ENCODE assay signal across 20 cellular contexts in genomic region chr3:194994551-194994981, GRCh38.
"Had no signal": no experiment of that assay in that cellular context is flagged by ENCODE, and none has a peak within 500 bp of the region (broad histone marks: within the 10 kb centered on the region; RNA-seq: fewer than 3 reads in every experiment).

No MANE protein-coding gene starts in this region.

- H3K4me3 ChIP-seq: ascending aorta, gastroesophageal sphincter, neural progenitor cell, pancreas, thoracic aorta, upper lobe of right lung had no signal

- H3K9me3 ChIP-seq: ascending aorta, gastroesophageal sphincter, pancreas, thoracic aorta, upper lobe of right lung had no signal

- H3K36me3 ChIP-seq: ascending aorta, gastroesophageal sphincter, neural progenitor cell, pancreas, thoracic aorta, upper lobe of right lung had no signal

- FAIRE-seq: pancreas had no signal

- H3K9ac ChIP-seq: neural progenitor cell had no signal

- H3K27ac ChIP-seq: ascending aorta, gastroesophageal sphincter, neural progenitor cell, pancreas, thoracic aorta, upper lobe of right lung had no signal

- ATAC-seq: esophagus mucosa; gastroesophageal sphincter; pancreas; sciatic nerve; stimulated activated effector memory CD8-positive, alpha-beta T cell treated with anti-CD3 and anti-CD28 coated beads, Interleukin-12 subunit alpha, Interleukin-12 subunit beta, amount 100 ng/mL, for 72 hours had no signal

- DNase-seq: activated CD4-positive, alpha-beta memory T cell treated with anti-CD3 and anti-CD28 coated beads, Interleukin-2, amount 10 ng/mL, durations not matched to agents 7 days and 5 days; activated CD4-positive, alpha-beta T cell treated with anti-CD3 and anti-CD28 coated beads for 48 hours; activated CD4-positive, CD25-positive, alpha-beta regulatory T cell; activated effector memory CD4-positive, alpha-beta T cell treated with Interleukin-2 at 50 U/mL for 16 hours; activated naive CD4-positive, alpha-beta T cell treated with anti-CD3 and anti-CD28 coated beads, Interleukin-2, amount 10 ng/mL, durations not matched to agents 7 days and 5 days; activated T-cell treated with anti-CD3 and anti-CD28 coated beads, Interleukin-2, amount 50 U/mL, for 48 hours; cortex of kidney; effector CD4-positive, alpha-beta T cell; immature natural killer cell; stimulated activated CD4-positive, alpha-beta T cell treated with anti-CD3 and anti-CD28 coated beads, Interleukin-4, amount 100 ng/mL, for 24 hours; T1000 had no signal

- H3K4me2 ChIP-seq: neural progenitor cell had no signal

- H3K4me1 ChIP-seq: ascending aorta, gastroesophageal sphincter, neural progenitor cell, pancreas, upper lobe of right lung had no signal

- H3K27me3 ChIP-seq: ascending aorta, gastroesophageal sphincter, pancreas, upper lobe of right lung had no signal

- H2AFZ ChIP-seq: neural progenitor cell had no signal
